ENCODE assay signal across 1 cellular context in the genomic region with DNA sequence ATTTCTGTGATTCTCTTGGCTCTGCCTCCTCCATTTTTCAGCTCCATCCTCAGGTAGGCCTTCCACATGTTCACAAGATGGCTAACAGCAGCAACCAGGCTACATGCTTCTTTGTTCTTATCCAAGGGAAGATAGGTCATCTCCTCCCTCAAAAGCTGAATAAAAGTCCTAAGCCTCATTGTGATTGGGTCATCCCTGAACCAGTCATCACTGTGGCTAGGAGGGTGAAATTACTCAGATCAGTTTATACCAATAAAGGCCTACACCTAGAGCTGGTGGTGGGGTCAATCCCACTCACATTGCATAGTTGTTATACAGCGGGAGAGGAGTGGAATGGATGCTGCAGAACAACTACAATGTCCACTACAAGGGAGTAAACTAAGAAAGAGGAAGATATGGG. TPM values are rescaled to one million over a fixed set of nuclear protein-coding genes. Genes with fewer than 3 reads are reported as not detected.
"Had no signal": no experiment of that assay in that cellular context is flagged by ENCODE, and none has a peak within 500 bp of the region (broad histone marks: within the 10 kb centered on the region; RNA-seq: fewer than 3 reads in every experiment).

No MANE protein-coding gene starts in this region.

RNA-seq across cellular contexts. Expression of a gene that starts 56.2 kb away (rescaled TPM):
- total RNA-seq: glomerular endothelial cell had no signal
